9 cellular contexts compared by ENCODE assay signal in genomic region chr19:49927526-49928264, GRCh38. TPM values are rescaled to one million over a fixed set of nuclear protein-coding genes. Genes with fewer than 3 reads are reported as not detected.
A peak's percentile ranks its signal among the peaks of the same experiment; 100 is the strongest.
DNase-seq lines count a peak whose midpoint lies in the region; ATAC-seq and TF ChIP-seq lines count a peak whose summit lies in the region.
"Had no signal": no experiment of that assay in that cellular context is flagged by ENCODE, and none has a peak within 500 bp of the region (broad histone marks: within the 10 kb centered on the region; RNA-seq: fewer than 3 reads in every experiment).

No MANE protein-coding gene starts in this region.

- peaks cover 53% of the 10 kb centered on the region for H3K4me1 ChIP-seq in A673 (ENCODE audit: insufficient read depth, low read length, poor library complexity, severe bottlenecking)
- peaks cover 11 to 29% of the 10 kb centered on the region in 2 experiments; a peak in 3 of 4 replicates for H3K4me1 ChIP-seq in HCT116 (ENCODE audit: control insufficient read depth in 1 of 2, insufficient read depth in 2 of 2, low read length in 2 of 2)
- H3K4me1 ChIP-seq in mesenchymal stem cell (ENCODE audit: control insufficient read depth, insufficient read depth, low read depth, low read length): peaks cover 17% of the 10 kb centered on the region

- TF ChIP-seq CTCF in A673 (conservative IDR thresholded peaks at IDR 0.05; ENCODE audit: low read depth, low read length): no peak
- no peak for TF ChIP-seq CTCF in HCT116 (IDR thresholded peaks at IDR 0.05 in 2 of 3, conservative IDR thresholded peaks at IDR 0.05 in 1 of 3; ENCODE audit: borderline replicate concordance in 1 of 3, insufficient read depth in 1 of 3, low read depth in 2 of 3, low read length in 2 of 3)

- TF ChIP-seq POLR2A in HCT116 (IDR thresholded peaks at IDR 0.05; ENCODE audit: borderline replicate concordance, extremely low read depth, insufficient read depth, insufficient read length): no peak

- BruUV-seq in A673 (replicated peaks; lab: Mats Ljungman, UMichigan) (no TSS peak), HCT116 (replicated peaks; lab: Mats Ljungman, UMichigan) (no TSS peak)

- DNase-seq in A673 (ENCODE audit: low spot score) (no peak), HCT116 (ENCODE audit: low read depth, low spot score) (no peak), mesenchymal stem cell (no peak), GF-D8 (lab: John Stamatoyannopoulos, UW) (no peak), G401 (ENCODE audit: low spot score) (no peak), Ammon's horn (ENCODE audit: low spot score) (no peak)
- DNase-seq in activated naive CD8-positive, alpha-beta T cell treated with anti-CD3 and anti-CD28 coated beads, Interleukin-2, amount 50 U/mL, for 24 hours: no peak
- DNase-seq: NCI-H1930 had no signal

- H3K9ac ChIP-seq in HCT116 (ENCODE audit: low read length): peak overlapping the region; percentile 82
- H3K9ac ChIP-seq in mesenchymal stem cell (ENCODE audit: low read length): peak overlapping the region; percentile 97

- H3K4me2 ChIP-seq in HCT116 (ENCODE audit: low read length) (peak overlapping the region; percentile 100), mesenchymal stem cell (ENCODE audit: low read length, poor library complexity, severe bottlenecking) (peak overlapping the region; percentile 38)

- H3K14ac ChIP-seq in mesenchymal stem cell (ENCODE audit: low read length in 2 of 2): no peak overlapping the region

- peak overlapping the region; percentile 100 for H3K27ac ChIP-seq in A673 (ENCODE audit: low read depth, low read length, poor library complexity, severe bottlenecking)
- peak overlapping the region; percentile 99 for H3K27ac ChIP-seq in HCT116 (ENCODE audit: low read depth, low read length)
- peak overlapping the region; percentile 27 for H3K27ac ChIP-seq in mesenchymal stem cell (ENCODE audit: low read length, poor library complexity, severe bottlenecking)

- no peaks in the 10 kb centered on the region for H3K9me3 ChIP-seq in A673 (ENCODE audit: low read depth, low read length, poor library complexity, severe bottlenecking)
- H3K9me3 ChIP-seq in HCT116 (ENCODE audit: control insufficient read depth in 1 of 2, insufficient read depth in 1 of 2, low read depth in 1 of 2, low read length in 2 of 2): no peaks in the 10 kb centered on the region
- H3K9me3 ChIP-seq in mesenchymal stem cell (ENCODE audit: control insufficient read depth, low read length): no peaks in the 10 kb centered on the region

- peak overlapping the region; percentile 30 for H2BK15ac ChIP-seq in mesenchymal stem cell (ENCODE audit: low read depth, poor library complexity, severe bottlenecking)

- H4K91ac ChIP-seq in mesenchymal stem cell (ENCODE audit: low read length): peak overlapping the region; percentile 3

- H3K4me3 ChIP-seq in A673 (ENCODE audit: low read depth, low read length, poor library complexity, severe bottlenecking) (peak overlapping the region; percentile 79), HCT116 (replicated peaks in 1 of 2; ENCODE audit: low read depth in 1 of 2, low read length in 2 of 2) (peak overlapping the region; percentile 58 to 97), mesenchymal stem cell (ENCODE audit: insufficient read depth in 1 of 2, low read depth in 1 of 2, low read length in 2 of 2) (peak overlapping the region in 1 of 2 experiments; percentile 31)

- no peak overlapping the region for H2BK120ac ChIP-seq in mesenchymal stem cell (ENCODE audit: low read depth, low read length)

- H3K79me1 ChIP-seq in mesenchymal stem cell (replicated peaks; ENCODE audit: low read length, poor library complexity, severe bottlenecking): peaks cover 14% of the 10 kb centered on the region

- peaks cover 4% of the 10 kb centered on the region for H3K9me3 Mint-ChIP-seq in activated naive CD8-positive, alpha-beta T cell treated with anti-CD3 and anti-CD28 coated beads, Interleukin-2, amount 50 U/mL, for 24 hours

- CTCF ChIA-PET in A673 (lab: Charles Lee) (no interaction called here), HCT116 (lab: Charles Lee) (no interaction called here)

- peaks cover 73% of the 10 kb centered on the region for H3K79me2 ChIP-seq in HCT116 (ENCODE audit: insufficient read depth, low read length)

- ATAC-seq in HCT116 (no peak), GM19455 (IDR thresholded peaks at IDR 0.05; ENCODE audit: unreplicated experiment) (no peak)
- ATAC-seq in activated naive CD8-positive, alpha-beta T cell treated with anti-CD3 and anti-CD28 coated beads, Interleukin-2, amount 50 U/mL, for 24 hours: no peak

- H3K27me3 ChIP-seq in A673 (replicated peaks; ENCODE audit: insufficient read depth, low read depth, low read length, poor library complexity) (no peaks in the 10 kb centered on the region), HCT116 (ENCODE audit: insufficient read depth, low read length) (no peaks in the 10 kb centered on the region), mesenchymal stem cell (ENCODE audit: control insufficient read depth in 1 of 2, insufficient read depth in 1 of 2, low read length in 2 of 2) (no peaks in the 10 kb centered on the region)

- H2AK5ac ChIP-seq in mesenchymal stem cell (ENCODE audit: low read length, severe bottlenecking): peak overlapping the region; percentile 44

- no peak overlapping the region for H3K4ac ChIP-seq in mesenchymal stem cell (ENCODE audit: low read depth in 1 of 2, low read length in 2 of 2)

- POLR2A ChIA-PET in A673 (lab: Charles Lee; ENCODE audit: low non-redundant PET) (interaction anchor here (0.5 to 0.6 kb wide), 2 partner anchors 36 to 153 kb away, joined by 3 to 12 read pairs; no protein-coding TSS in a partner anchor), HCT116 (lab: Charles Lee) (interaction anchor here (0.6 to 1.7 kb wide), 3 partner anchors 21 to 58 kb away, joined by 3 to 5 read pairs (median 4); partner anchors contain the start of gene AKT1S1)

- peaks cover 67% of the 10 kb centered on the region for H3K36me3 Mint-ChIP-seq in activated naive CD8-positive, alpha-beta T cell treated with anti-CD3 and anti-CD28 coated beads, Interleukin-2, amount 50 U/mL, for 24 hours (ENCODE audit: low read depth)

- intact Hi-C loops in A673 (cut with micrococcal nuclease; ENCODE audit: unreplicated experiment): loop anchor here (10.0 kb wide), 1 partner anchor 163 kb away; the partner anchor contains the start of genes AP2A1 and TSKS
- intact Hi-C loops in HCT116 (cut with micrococcal nuclease): no loop called here

- peak overlapping the region; percentile 99 for H3K4me3 Mint-ChIP-seq in activated naive CD8-positive, alpha-beta T cell treated with anti-CD3 and anti-CD28 coated beads, Interleukin-2, amount 50 U/mL, for 24 hours

- H2BK12ac ChIP-seq in mesenchymal stem cell (ENCODE audit: low read length in 2 of 2): no peak overlapping the region

- peaks cover 67% of the 10 kb centered on the region for H3K36me3 ChIP-seq in A673 (ENCODE audit: insufficient read depth, low read length, poor library complexity, severe bottlenecking)
- peaks cover 14 to 40% of the 10 kb centered on the region in 2 experiments for H3K36me3 ChIP-seq in HCT116 (ENCODE audit: control insufficient read depth in 1 of 2, insufficient read depth in 2 of 2, low read length in 2 of 2)
- peaks cover 48% of the 10 kb centered on the region in 2 experiments for H3K36me3 ChIP-seq in mesenchymal stem cell (ENCODE audit: control insufficient read depth in 1 of 2, insufficient read depth in 2 of 2, low read depth in 1 of 2, low read length in 2 of 2)

- H3K4me1 Mint-ChIP-seq in activated naive CD8-positive, alpha-beta T cell treated with anti-CD3 and anti-CD28 coated beads, Interleukin-2, amount 50 U/mL, for 24 hours: peaks cover 77% of the 10 kb centered on the region

- RAD21 ChIA-PET in HCT116 (lab: Charles Lee; ENCODE audit: low non-redundant PET in 1 of 2, low total read pairs in 2 of 2, uncharacterized antibody in 2 of 2, unreplicated experiment in 2 of 2): no interaction called here

- no peak for TF ChIP-seq RAD21 in HCT116 (IDR thresholded peaks at IDR 0.05; ENCODE audit: low read depth)

- no peaks in the 10 kb centered on the region for H4K20me1 ChIP-seq in HCT116 (ENCODE audit: insufficient read depth)

- H2AFZ ChIP-seq in HCT116 (ENCODE audit: low read depth, low read length, poor library complexity, severe bottlenecking) (no peak overlapping the region), mesenchymal stem cell (ENCODE audit: low read depth, low read length) (no peak overlapping the region)

- in situ Hi-C loops in G401 (cut with HindIII; ENCODE audit: low sequenced_read_pairs): no loop called here

- no peaks in the 10 kb centered on the region for H3K9me2 ChIP-seq in HCT116 (ENCODE audit: insufficient read depth)

- peaks cover 10% of the 10 kb centered on the region for H3K27me3 Mint-ChIP-seq in activated naive CD8-positive, alpha-beta T cell treated with anti-CD3 and anti-CD28 coated beads, Interleukin-2, amount 50 U/mL, for 24 hours

- H3K27ac Mint-ChIP-seq in activated naive CD8-positive, alpha-beta T cell treated with anti-CD3 and anti-CD28 coated beads, Interleukin-2, amount 50 U/mL, for 24 hours: peak overlapping the region; percentile 99

- H2BK5ac ChIP-seq in mesenchymal stem cell (ENCODE audit: low read depth, low read length, poor library complexity, severe bottlenecking): no peak overlapping the region

- H3K23ac ChIP-seq in mesenchymal stem cell (ENCODE audit: low read length in 2 of 2): no peak overlapping the region

- no peak overlapping the region for H3K18ac ChIP-seq in mesenchymal stem cell (ENCODE audit: low read depth in 1 of 2, low read length in 2 of 2)

- H4K8ac ChIP-seq in mesenchymal stem cell (ENCODE audit: low read length): no peak overlapping the region

- 92% methylated on average over 13 of the region's 14 CpGs for WGBS in mesenchymal stem cell

RNA-seq across cellular contexts. Expression of gene ATF5, which starts 1.3 kb away (rescaled TPM):
- 302 and 322 TPM in 2 replicates for total RNA-seq in A673 (2021)
- 28.2 TPM for total RNA-seq in HCT116 (2021; ENCODE audit: unreplicated experiment)
- 49.6 and 50.2 TPM in 2 replicates for polyA plus RNA-seq in HCT116 (2012)
- polyA plus RNA-seq in mesenchymal stem cell (2013, experiment 1 of 2): 28.3 TPM
- polyA plus RNA-seq in mesenchymal stem cell (2013, experiment 2 of 2): 27.4 TPM
- total RNA-seq in G401 (2014; rRNA removed; shearing (Covaris generic)): 9.4 and 12.4 TPM in 2 replicates

RNA-seq across cellular contexts. Expression of gene NUP62, which starts 1.6 kb away (rescaled TPM):
- total RNA-seq in A673 (2021) (98.5 and 100 TPM in 2 replicates), HCT116 (2021; ENCODE audit: unreplicated experiment) (85.2 TPM)
- 61.1 and 61.5 TPM in 2 replicates for polyA plus RNA-seq in HCT116 (2012)
- 33.4 TPM for polyA plus RNA-seq in mesenchymal stem cell (2013, experiment 1 of 2)
- 30.8 TPM for polyA plus RNA-seq in mesenchymal stem cell (2013, experiment 2 of 2)
- 79.9 and 86.1 TPM in 2 replicates for total RNA-seq in G401 (2014; rRNA removed; shearing (Covaris generic))

RNA-seq across cellular contexts. Expression of gene IL4I1, which starts 31.0 kb away (rescaled TPM):
- total RNA-seq in A673 (2021): 1.3 TPM in 2 replicates
- total RNA-seq in HCT116 (2021; ENCODE audit: unreplicated experiment): 0.71 TPM
- polyA plus RNA-seq in HCT116 (2012): 0.57 and 0.85 TPM in 2 replicates
- polyA plus RNA-seq in mesenchymal stem cell (2013, experiment 1 of 2): 0.36 TPM
- 0.30 TPM for polyA plus RNA-seq in mesenchymal stem cell (2013, experiment 2 of 2)
- total RNA-seq in G401 (2014; rRNA removed; shearing (Covaris generic)): 0.07 and 0.80 TPM in 2 replicates

RNA-seq across cellular contexts. Expression of gene SIGLEC11, which starts 33.3 kb away (rescaled TPM):
- not detected in 2 replicates for total RNA-seq in A673 (2021)
- not detected for total RNA-seq in HCT116 (2021; ENCODE audit: unreplicated experiment)
- not detected in 2 replicates for polyA plus RNA-seq in HCT116 (2012)
- polyA plus RNA-seq in mesenchymal stem cell (2013, experiment 1 of 2): not detected
- not detected for polyA plus RNA-seq in mesenchymal stem cell (2013, experiment 2 of 2)
- not detected in 2 replicates for total RNA-seq in G401 (2014; rRNA removed; shearing (Covaris generic))

RNA-seq across cellular contexts. Expression of gene TBC1D17, which starts 50.2 kb away (rescaled TPM):
- total RNA-seq in A673 (2021) (35.1 and 40.0 TPM in 2 replicates), HCT116 (2021; ENCODE audit: unreplicated experiment) (32.9 TPM)
- polyA plus RNA-seq in HCT116 (2012): 25.9 and 27.8 TPM in 2 replicates
- 51.0 TPM for polyA plus RNA-seq in mesenchymal stem cell (2013, experiment 1 of 2)
- polyA plus RNA-seq in mesenchymal stem cell (2013, experiment 2 of 2): 50.4 TPM
- total RNA-seq in G401 (2014; rRNA removed; shearing (Covaris generic)): 6.5 and 7.6 TPM in 2 replicates

Comparison
In these comparisons a context has a peak if more than half of its experiments do, and no peak if none do; other contexts are left out.
1. H3K27ac ChIP-seq: peak in every context shown above with its lines; median percentile 100 in A673; 99 in HCT116; 27 in mesenchymal stem cell.
2. RNA of gene ATF5, which starts 1.3 kb away (total RNA-seq): 302 to 322 TPM in A673; 28.2 TPM in HCT116 (single experiment) and 9.4 to 12.4 TPM in G401; every median in the first group is over 10 times any median in the second.